22 cellular contexts compared by ENCODE assay signal in the genomic region with DNA sequence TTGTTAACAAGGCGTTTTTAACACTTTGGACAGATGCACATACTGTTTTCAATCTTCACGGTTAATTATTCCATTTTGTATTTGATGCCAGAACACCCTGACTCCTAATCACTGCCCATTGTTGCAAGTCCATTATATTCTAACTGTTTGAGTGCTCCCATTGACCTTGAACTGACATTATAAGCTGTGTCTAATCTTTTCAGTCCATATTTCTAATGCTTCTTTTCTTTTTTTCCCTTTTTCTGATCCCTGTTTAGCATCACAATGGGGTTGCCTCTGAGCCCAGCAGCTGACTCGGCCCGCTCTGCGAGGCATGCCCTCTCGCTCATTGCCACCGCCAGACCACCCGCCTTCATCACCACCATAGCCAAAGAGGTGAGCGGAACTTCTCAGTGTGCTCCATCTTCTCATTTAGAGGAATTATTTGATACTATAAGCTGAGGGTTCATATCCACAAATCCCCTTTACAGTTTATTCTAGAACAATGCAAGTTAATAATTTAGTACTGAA.
DNase-seq lines count a peak whose midpoint lies in the region; TF ChIP-seq lines count a peak whose summit lies in the region.
"Had no signal": no experiment of that assay in that cellular context is flagged by ENCODE, and none has a peak within 500 bp of the region (broad histone marks: within the 10 kb centered on the region; RNA-seq: fewer than 3 reads in every experiment).

No MANE protein-coding gene starts in this region.

- peaks cover 10% of the 10 kb centered on the region in 2 experiments for H3K4me1 Mint-ChIP-seq in H9
- H3K4me1 Mint-ChIP-seq in nephron progenitor cell: no peaks in the 10 kb centered on the region
- H3K4me1 Mint-ChIP-seq: CD14-positive monocyte had no signal

- H3K36me3 Mint-ChIP-seq in H9 (ENCODE audit: insufficient read depth in 1 of 3, low read depth in 3 of 3) (no peaks in the 10 kb centered on the region), nephron progenitor cell (ENCODE audit: low read depth) (no peaks in the 10 kb centered on the region)

- H3K9ac ChIP-seq in H9 (ENCODE audit: extremely low read depth, insufficient read length, low read length): no peak overlapping the region
- H3K9ac ChIP-seq: BLaER1 treated with 17β-estradiol and CSF1 and Interleukin-3, amounts not matched to agents 10 nM and 100 nM had no signal

- H3K4me1 ChIP-seq in H9 (ENCODE audit: insufficient read depth, low read length): no peaks in the 10 kb centered on the region; the same call in 1 of the 2 replicates
- no peaks in the 10 kb centered on the region for H3K4me1 ChIP-seq in esophagus muscularis mucosa
- H3K4me1 ChIP-seq: A549; BE2C; BLaER1 treated with 17β-estradiol and CSF1 and Interleukin-3, amounts not matched to agents 10 nM and 100 nM had no signal

- TF ChIP-seq EP300 in esophagus muscularis mucosa (IDR thresholded peaks at IDR 0.05): no peak

- no peaks in the 10 kb centered on the region for H4K20me1 ChIP-seq in H9 (ENCODE audit: control insufficient read depth, insufficient read depth, insufficient read length)
- H4K20me1 ChIP-seq: BLaER1 treated with 17β-estradiol and CSF1 and Interleukin-3, amounts not matched to agents 10 nM and 100 nM had no signal

- intact Hi-C loops in esophagus muscularis mucosa (cut with DNase I): no loop called here

- H4K5ac ChIP-seq in H9 (ENCODE audit: insufficient read length, low read depth, low read length): no peak overlapping the region

- no peak overlapping the region for H2BK15ac ChIP-seq in H9 (ENCODE audit: low read depth, low read length)

- no peak overlapping the region for H4K8ac ChIP-seq in H9 (replicated peaks; ENCODE audit: insufficient read length, low read depth, low read length)

- H2BK12ac ChIP-seq in H9 (ENCODE audit: insufficient read length, low read depth, low read length): no peak overlapping the region

- no peak overlapping the region for H3K18ac ChIP-seq in H9 (ENCODE audit: insufficient read length, low read depth, low read length)

- H3K23me2 ChIP-seq in H9 (ENCODE audit: insufficient read length, low read depth, low read length, poor library complexity, severe bottlenecking): no peaks in the 10 kb centered on the region

- no peaks in the 10 kb centered on the region for H3K9me3 ChIP-seq in H9 (ENCODE audit: control insufficient read depth, low read depth, low read length)
- H3K9me3 ChIP-seq in esophagus muscularis mucosa: no peaks in the 10 kb centered on the region
- H3K9me3 ChIP-seq: A549; BE2C; BLaER1 treated with 17β-estradiol and CSF1 and Interleukin-3, amounts not matched to agents 10 nM and 100 nM had no signal

- no peak overlapping the region for H2BK20ac ChIP-seq in H9 (ENCODE audit: low read depth, low read length, poor library complexity, severe bottlenecking)

- no peaks in the 10 kb centered on the region for H3K79me1 ChIP-seq in H9 (ENCODE audit: insufficient read depth, low read depth, low read length, poor library complexity, severe bottlenecking)

- H3K27me3 Mint-ChIP-seq in H9 (ENCODE audit: low read depth) (no peaks in the 10 kb centered on the region), nephron progenitor cell (ENCODE audit: low read depth, poor library complexity) (peaks cover 7% of the 10 kb centered on the region)
- H3K27me3 Mint-ChIP-seq: CD4-positive, alpha-beta T cell; CD8-positive, alpha-beta memory T cell had no signal

- H4K91ac ChIP-seq in H9 (ENCODE audit: insufficient read length, low read depth, low read length): no peak overlapping the region

- H3K79me2 ChIP-seq in H9 (ENCODE audit: insufficient read depth, low read length): no peaks in the 10 kb centered on the region

- TF ChIP-seq CTCF in H9 (conservative IDR thresholded peaks at IDR 0.05) (no peak), nephron progenitor cell (IDR thresholded peaks at IDR 0.05) (no peak), esophagus muscularis mucosa (IDR thresholded peaks at IDR 0.05) (no peak)

- H2AFZ ChIP-seq in H9 (ENCODE audit: low read length): no peak overlapping the region

- no peak overlapping the region for H3K56ac ChIP-seq in H9 (ENCODE audit: insufficient read length, low read depth, low read length)

- no peak overlapping the region for H3K4ac ChIP-seq in H9 (ENCODE audit: low read depth, low read length)

- no CpG with 5 or more reads among the region's 9 CpGs for WGBS in H9 (ENCODE audit: extremely low coverage, insufficient read length, low lambda C conversion rate)
- 96% methylated on average over 9 of the region's 9 CpGs for WGBS in esophagus muscularis mucosa

- no peak overlapping the region for H2AK5ac ChIP-seq in H9 (ENCODE audit: insufficient read length, low read length)

- no peak overlapping the region for H3K14ac ChIP-seq in H9 (ENCODE audit: insufficient read depth, low read length)

- no peak overlapping the region for H2BK5ac ChIP-seq in H9 (ENCODE audit: insufficient read length, low read length)

- no peak overlapping the region for H3K23ac ChIP-seq in H9 (ENCODE audit: insufficient read length, low read depth, low read length)

- H3K36me3 ChIP-seq in esophagus muscularis mucosa: peaks cover 0 to 30% (median 14%) of the 10 kb centered on the region in 4 donors
- H3K36me3 ChIP-seq: BE2C had no signal

- peak; percentile 30 for DNase-seq in NCI-H748 (lab: John Stamatoyannopoulos, UW; ENCODE audit: unreplicated experiment)
- no peak for DNase-seq in NCI-H748 treated with DMSO at 0.1 percent for 48 hours (lab: John Stamatoyannopoulos, UW)
- DNase-seq in H9: no peak
- no peak for DNase-seq in nephron progenitor cell
- DNase-seq in NCI-H2196 (lab: John Stamatoyannopoulos, UW; ENCODE audit: unreplicated experiment): no peak
- DNase-seq in NCI-H82 (lab: John Stamatoyannopoulos, UW): no peak
- DNase-seq in esophagus muscularis mucosa (ENCODE audit: extremely low spot score): no peak
- DNase-seq: 8988T; ACHN; AML-193; BE2C; CD4-positive, alpha-beta T cell; CD8-positive, alpha-beta memory T cell; DMS 273 treated with DMSO at 0.1 percent for 48 hours; DMS79; EL; GDM1; GOT3 had no signal

- no peak overlapping the region for H3K4me3 Mint-ChIP-seq in H9
- H3K4me3 Mint-ChIP-seq in nephron progenitor cell: no peak overlapping the region
- H3K4me3 Mint-ChIP-seq: CD14-positive monocyte; CD4-positive, alpha-beta T cell; CD8-positive, alpha-beta memory T cell had no signal

- no peak overlapping the region for H3T11ph ChIP-seq in H9 (ENCODE audit: low read length)

- no peak overlapping the region for H3K4me3 ChIP-seq in esophagus muscularis mucosa
- H3K4me3 ChIP-seq: A549; BLaER1 treated with 17β-estradiol and CSF1 and Interleukin-3, amounts not matched to agents 10 nM and 100 nM; GM12878 had no signal

- H3K9me3 Mint-ChIP-seq in H9: no peaks in the 10 kb centered on the region
- H3K9me3 Mint-ChIP-seq in nephron progenitor cell: no peaks in the 10 kb centered on the region
- H3K9me3 Mint-ChIP-seq: CD14-positive monocyte; CD4-positive, alpha-beta T cell; CD8-positive, alpha-beta memory T cell had no signal

- peak overlapping the region in 2 of 3 experiments; percentile 9 to 55; a peak in 2 of 7 replicates for H3K27ac Mint-ChIP-seq in H9
- peak overlapping the region; percentile 14 for H3K27ac Mint-ChIP-seq in nephron progenitor cell
- H3K27ac Mint-ChIP-seq: CD14-positive monocyte; CD4-positive, alpha-beta T cell; CD8-positive, alpha-beta memory T cell had no signal

- H3K4me2 ChIP-seq in H9 (ENCODE audit: insufficient read depth, insufficient read length, low read length): no peak overlapping the region
- H3K4me2 ChIP-seq: A549; BLaER1 treated with 17β-estradiol and CSF1 and Interleukin-3, amounts not matched to agents 10 nM and 100 nM had no signal

- no peak overlapping the region for H2BK120ac ChIP-seq in H9 (ENCODE audit: low read depth, low read length, poor library complexity, severe bottlenecking)

- no peaks in the 10 kb centered on the region for H3K27me3 ChIP-seq in H9 (ENCODE audit: insufficient read depth, low read length)
- H3K27me3 ChIP-seq in esophagus muscularis mucosa: no peaks in the 10 kb centered on the region
- H3K27me3 ChIP-seq: BE2C; BLaER1 treated with 17β-estradiol and CSF1 and Interleukin-3, amounts not matched to agents 10 nM and 100 nM had no signal

- H3K27ac ChIP-seq in H9 (ENCODE audit: insufficient read length, low read depth, low read length) (no peak overlapping the region), esophagus muscularis mucosa (replicated peaks in 1 of 4) (no peak overlapping the region)
- H3K27ac ChIP-seq: A549; BLaER1 treated with 17β-estradiol and CSF1 and Interleukin-3, amounts not matched to agents 10 nM and 100 nM had no signal

- TF ChIP-seq POLR2A in esophagus muscularis mucosa (IDR thresholded peaks at IDR 0.05; ENCODE audit: low read depth): no peak
